ENCODE assay signal across 23 cellular contexts in genomic region chr20:63582382-63583063, GRCh38. TPM values are rescaled to one million over a fixed set of nuclear protein-coding genes. Genes with fewer than 3 reads are reported as not detected.
DNase-seq lines count a peak whose midpoint lies in the region; ATAC-seq, FAIRE-seq and TF ChIP-seq lines count a peak whose summit lies in the region.
"Had no signal": no experiment of that assay in that cellular context is flagged by ENCODE, and none has a peak within 500 bp of the region (broad histone marks: within the 10 kb centered on the region; RNA-seq: fewer than 3 reads in every experiment).

No MANE protein-coding gene starts in this region.

- H3K4me1 ChIP-seq in HepG2 (ENCODE audit: insufficient read depth, low read length) (peaks cover 47% of the 10 kb centered on the region), right lobe of liver (no peaks in the 10 kb centered on the region), thymus (ENCODE audit: control insufficient read depth, insufficient read depth, low read length) (peaks cover under 1% of the 10 kb centered on the region), adrenal gland (replicated peaks in 1 of 2) (no peaks in the 10 kb centered on the region)
- H3K4me1 ChIP-seq: A549 had no signal

- in situ Hi-C loops in HepG2 (cut with HindIII; ENCODE audit: extremely low pct_ligation_motif_present, low pct_unique_long_range_greater_than_20kb), result no loop called here
- in situ Hi-C loops in brain microvascular endothelial cell (cut with HindIII; ENCODE audit: low pct_ligation_motif_present, low sequenced_read_pairs), result loop anchor here (25.0 kb wide), 2 partner anchors 105 to 305 kb away; partner anchors contain the start of genes DNAJC5 and TNFRSF6B

- H3K27me3 ChIP-seq in HepG2 (ENCODE audit: control insufficient read depth in 1 of 2, insufficient read depth in 2 of 2, low read length in 2 of 2) (peaks cover 6 to 36% of the 10 kb centered on the region in 2 experiments; a peak in 3 of 5 replicates), right lobe of liver (no peaks in the 10 kb centered on the region), brain microvascular endothelial cell (replicated peaks) (no peaks in the 10 kb centered on the region), thymus (ENCODE audit: control insufficient read depth, insufficient read depth) (peaks cover 3% of the 10 kb centered on the region), adrenal gland (no peaks in the 10 kb centered on the region)
- H3K27me3 ChIP-seq: BLaER1 had no signal

- H3K4me1 Mint-ChIP-seq in nephron progenitor cell, result peaks cover 26% of the 10 kb centered on the region

- H3K27ac ChIP-seq in HepG2 (ENCODE audit: extremely low read length, insufficient read depth, low read length), result no peak overlapping the region
- H3K27ac ChIP-seq in right lobe of liver, result no peak overlapping the region
- no peak overlapping the region for H3K27ac ChIP-seq in brain microvascular endothelial cell
- peak overlapping the region; percentile 49 for H3K27ac ChIP-seq in thymus (ENCODE audit: low read depth)
- H3K27ac ChIP-seq in adrenal gland, result no peak overlapping the region
- H3K27ac ChIP-seq: A549, BLaER1, HL-60 had no signal

- BruUV-seq in HepG2 (replicated peaks; lab: Mats Ljungman, UMichigan), result no TSS peak

- TF ChIP-seq RAD21 in HepG2 (CRISPR knock-in tag; IDR thresholded peaks at IDR 0.05), result no peak

- intact Hi-C loops in HepG2 (cut with micrococcal nuclease; ENCODE audit: unreplicated experiment) (no loop called here), right lobe of liver (cut with DNase I) (no loop called here), adrenal gland (cut with DNase I) (no loop called here)

- 0 out of 2 replicates have a peak overlapping the region, but pooled peaks have one; percentile 42 for H3K9ac ChIP-seq in HepG2 (ENCODE audit: insufficient read depth, low read depth, low read length)
- H3K9ac ChIP-seq: BLaER1 had no signal

- no peak overlapping the region for H2AFZ ChIP-seq in HepG2 (ENCODE audit: low read length)

- H3K4me3 Mint-ChIP-seq in nephron progenitor cell, result no peak overlapping the region
- H3K4me3 Mint-ChIP-seq: CD8-positive, alpha-beta T cell; H9; IgD-negative memory B cell had no signal

- H3K4me3 ChIP-seq in HepG2 (replicated peaks in 1 of 3; ENCODE audit: insufficient read depth in 1 of 3, low read depth in 2 of 3, low read length in 3 of 3) (peak overlapping the region; percentile 26 to 45 (median 31); a peak in 5 of 6 replicates), right lobe of liver (no peak overlapping the region), brain microvascular endothelial cell (ENCODE audit: low read depth, low read length) (peak overlapping the region; percentile 29), thymus (ENCODE audit: low read length) (no peak overlapping the region), adrenal gland (no peak overlapping the region)
- H3K4me3 ChIP-seq: A549, BLaER1 had no signal

- ATAC-seq in HepG2, result no peak; the same call in 2 of the 3 replicates
- ATAC-seq in right lobe of liver, result no peak
- ATAC-seq in HG03457 (IDR thresholded peaks at IDR 0.05; ENCODE audit: unreplicated experiment), result no peak
- ATAC-seq: A549; CD8-positive, alpha-beta T cell had no signal

- POLR2A ChIA-PET in HepG2 (lab: Yijun Ruan, JAX), result interaction anchor here (1.6 to 3.4 kb wide), 4 partner anchors 9 to 45 kb away, joined by 6 to 19 read pairs (median 8); partner anchors contain the start of genes GMEB2, HELZ2 and PTK6

- peaks cover 13% of the 10 kb centered on the region for H3K27me3 Mint-ChIP-seq in nephron progenitor cell (ENCODE audit: low read depth, poor library complexity)

- CTCF ChIA-PET in HepG2 (lab: Yijun Ruan, JAX; ENCODE audit: low intra/inter-chr PET ratio, low total read pairs), result no interaction called here

- no peak for TF ChIP-seq POLR2A in HepG2 (IDR thresholded peaks at IDR 0.05; ENCODE audit: insufficient read depth in 1 of 2, low read depth in 2 of 2, low read length in 2 of 2)
- TF ChIP-seq POLR2A in right lobe of liver (IDR thresholded peaks at IDR 0.05), result no peak
- TF ChIP-seq POLR2A in adrenal gland (IDR thresholded peaks at IDR 0.05), result no peak

- no peak for DNase-seq in HepG2 (ENCODE audit: low spot score)
- DNase-seq in right lobe of liver, result no peak
- no peak for DNase-seq in brain microvascular endothelial cell
- no peak for DNase-seq in nephron progenitor cell
- DNase-seq in adrenal gland, result no peak
- DNase-seq in cortex of kidney (lab: John Stamatoyannopoulos, UW), result no peak
- DNase-seq: DMS79 treated with DMSO at 0.1 percent for 48 hours, H9, NCI-H1092 treated with DMSO at 0.1 percent for 48 hours, NCI-H1694, NCI-H2081 treated with DMSO at 0.1 percent for 48 hours, NCI-H446 treated with DMSO at 0.1 percent for 48 hours, Right ventricle myocardium superior had no signal

- no peaks in the 10 kb centered on the region for H4K20me1 ChIP-seq in HepG2 (ENCODE audit: insufficient read depth, low read length)

- no peaks in the 10 kb centered on the region for H3K79me2 ChIP-seq in HepG2 (ENCODE audit: insufficient read depth, low read length)

- H3K27ac Mint-ChIP-seq in nephron progenitor cell, result peak overlapping the region; percentile 71
- H3K27ac Mint-ChIP-seq: CD8-positive, alpha-beta T cell; IgD-negative memory B cell had no signal

- no peak for TF ChIP-seq EP300 in HepG2 (IDR thresholded peaks at IDR 0.05; ENCODE audit: low read depth in 2 of 2, low read length in 2 of 2)
- TF ChIP-seq EP300 in HepG2 (CRISPR knock-in tag; IDR thresholded peaks at IDR 0.05; ENCODE audit: borderline replicate concordance), result no peak

- 44% methylated on average over 23 of the region's 23 CpGs for WGBS in HepG2 (ENCODE audit: low lambda C conversion rate)
- 76% methylated on average over 12 of the region's 23 CpGs for WGBS in right lobe of liver (ENCODE audit: insufficient coverage, low coverage, low lambda C conversion rate, missing lambda C conversion rate)
- 94% methylated on average over 23 of the region's 23 CpGs for WGBS in thymus
- WGBS in adrenal gland, 4 donors, result 85 to 92% (median 89%) methylated on average over 23 of the region's 23 CpGs

- H3K36me3 ChIP-seq in HepG2 (replicated peaks in 1 of 2; ENCODE audit: control insufficient read depth in 1 of 2, insufficient read depth in 2 of 2, low read length in 2 of 2) (no peaks in the 10 kb centered on the region), right lobe of liver (no peaks in the 10 kb centered on the region), brain microvascular endothelial cell (replicated peaks) (no peaks in the 10 kb centered on the region), thymus (ENCODE audit: control insufficient read depth, insufficient read depth) (peaks cover 8% of the 10 kb centered on the region), adrenal gland (replicated peaks in 1 of 2) (no peaks in the 10 kb centered on the region)

- H3K9me3 ChIP-seq in HepG2 (ENCODE audit: low read length) (no peaks in the 10 kb centered on the region), right lobe of liver (no peaks in the 10 kb centered on the region), thymus (ENCODE audit: control insufficient read depth) (no peaks in the 10 kb centered on the region), adrenal gland (replicated peaks in 1 of 3) (no peaks in the 10 kb centered on the region)
- H3K9me3 ChIP-seq: A549, BLaER1 had no signal

- peaks cover 5% of the 10 kb centered on the region for H3K36me3 Mint-ChIP-seq in nephron progenitor cell (ENCODE audit: low read depth)
- H3K36me3 Mint-ChIP-seq: CD8-positive, alpha-beta T cell; IgD-negative memory B cell had no signal

- no peak for FAIRE-seq in HepG2 (lab: Jason Lieb, UNC)
- FAIRE-seq: A549, RCC 7860 had no signal

- no peaks in the 10 kb centered on the region for H3K9me3 Mint-ChIP-seq in nephron progenitor cell
- H3K9me3 Mint-ChIP-seq: CD8-positive, alpha-beta T cell; H9; IgD-negative memory B cell had no signal

- TF ChIP-seq CTCF in HepG2 (CRISPR knock-in tag; IDR thresholded peaks at IDR 0.05), result no peak
- TF ChIP-seq CTCF in right lobe of liver (IDR thresholded peaks at IDR 0.05), result no peak
- TF ChIP-seq CTCF in brain microvascular endothelial cell (IDR thresholded peaks at IDR 0.05; ENCODE audit: low read depth, low read length, missing control alignments), result no peak
- no peak for TF ChIP-seq CTCF in nephron progenitor cell (IDR thresholded peaks at IDR 0.05)
- TF ChIP-seq CTCF in adrenal gland (IDR thresholded peaks at IDR 0.05), result no peak

- peak overlapping the region; percentile 80 for H3K4me2 ChIP-seq in HepG2 (ENCODE audit: low read depth, low read length)
- H3K4me2 ChIP-seq: A549, BLaER1 had no signal

RNA-seq across cellular contexts. Expression of gene HELZ2, which starts 8.5 kb away (rescaled TPM):
- 8.4 and 10.1 TPM in 2 replicates for total RNA-seq in HepG2 (2016; rRNA removed; fragmentation: Illumina TruSeq; extraction: Trizol)
- total RNA-seq in HepG2 (2016; cell fraction: cytosol; rRNA removed; fragmentation: Illumina TruSeq; extraction: Trizol; ENCODE audit: low read depth), result 1.7 and 2.1 TPM in 2 replicates
- total RNA-seq in HepG2 (2016; cell fraction: insoluble cytoplasmic fraction; rRNA removed; fragmentation: Illumina TruSeq; extraction: Trizol), result 6.8 and 10.0 TPM in 2 replicates
- 2.8 and 4.3 TPM in 2 replicates for total RNA-seq in HepG2 (2016; cell fraction: membrane; rRNA removed; fragmentation: Illumina TruSeq; extraction: Trizol)
- 12.8 and 18.4 TPM in 2 replicates for total RNA-seq in HepG2 (2016; cell fraction: nucleus; rRNA removed; fragmentation: Illumina TruSeq; extraction: Trizol)
- polyA plus RNA-seq in HepG2 (2011; rRNA removed), result 9.6 and 16.1 TPM in 2 replicates
- 4.5 and 6.0 TPM in 2 replicates for polyA plus RNA-seq in HepG2 (2011; cell fraction: cytosol; rRNA removed)
- 39.6 and 48.2 TPM in 2 replicates for polyA plus RNA-seq in HepG2 (2011; cell fraction: nucleus; rRNA removed)
- 12.3 and 14.4 TPM in 2 replicates for polyA plus RNA-seq in HepG2 (2012)
- polyA plus RNA-seq in HepG2 (2016; cell fraction: cytosol; fragmentation: Illumina TruSeq; extraction: Trizol; ENCODE audit: low read depth), result 0.26 and 0.46 TPM in 2 replicates
- polyA plus RNA-seq in HepG2 (2016; cell fraction: insoluble cytoplasmic fraction; fragmentation: Illumina TruSeq; extraction: Trizol; ENCODE audit: low read depth), result 5.2 and 6.9 TPM in 2 replicates
- polyA plus RNA-seq in HepG2 (2016; cell fraction: membrane; fragmentation: Illumina TruSeq; extraction: Trizol; ENCODE audit: low read depth), result 0.43 and 0.84 TPM in 2 replicates
- 17.4 and 18.8 TPM in 2 replicates for polyA plus RNA-seq in HepG2 (2016; cell fraction: nucleus; fragmentation: Illumina TruSeq; extraction: Trizol; ENCODE audit: insufficient read depth, low read depth)
- polyA minus RNA-seq in HepG2 (2011; rRNA and poly(A)+ RNA removed; ENCODE audit: low replicate concordance), result 33.2 and 74.9 TPM in 2 replicates
- polyA minus RNA-seq in HepG2 (2011; cell fraction: cytosol; rRNA and poly(A)+ RNA removed), result 41.7 and 42.0 TPM in 2 replicates
- polyA minus RNA-seq in HepG2 (2011; cell fraction: nucleus; rRNA and poly(A)+ RNA removed), result 35.3 and 47.0 TPM in 2 replicates
- total RNA-seq in right lobe of liver, result 10 to 100 TPM; 14.8 to 30.3 (median 24.1) TPM
- polyA plus RNA-seq in thymus, result 13.9 TPM
- total RNA-seq in adrenal gland, result 10 to 100 TPM; 17.5 to 54.4 (median 33.2) TPM
- 10 to 100 TPM in 1 of 3 donors, 1 to 10 TPM in 2; 4.0 to 18.7 (median 4.3) TPM for polyA plus RNA-seq in adrenal gland

RNA-seq across cellular contexts. Expression of gene FNDC11, which starts 28.6 kb away (rescaled TPM):
- total RNA-seq in HepG2 (2016; rRNA removed; fragmentation: Illumina TruSeq; extraction: Trizol) (not detected in 2 replicates), right lobe of liver (not detected), adrenal gland (under 1 TPM in 5 of 8 donors, not detected in 3; 0.25 to 0.83 (median 0.42) TPM)
- not detected in 2 replicates for total RNA-seq in HepG2 (2016; cell fraction: cytosol; rRNA removed; fragmentation: Illumina TruSeq; extraction: Trizol; ENCODE audit: low read depth)
- total RNA-seq in HepG2 (2016; cell fraction: insoluble cytoplasmic fraction; rRNA removed; fragmentation: Illumina TruSeq; extraction: Trizol), result not detected in 2 replicates
- total RNA-seq in HepG2 (2016; cell fraction: membrane; rRNA removed; fragmentation: Illumina TruSeq; extraction: Trizol), result not detected in 2 replicates
- total RNA-seq in HepG2 (2016; cell fraction: nucleus; rRNA removed; fragmentation: Illumina TruSeq; extraction: Trizol), result not detected in 2 replicates
- polyA plus RNA-seq in HepG2 (2011; rRNA removed) (0.07 and 0.13 TPM in 2 replicates), thymus (1.2 TPM), adrenal gland (under 1 TPM in 2 of 3 donors, not detected in 1; 0.20 to 0.64 TPM)
- polyA plus RNA-seq in HepG2 (2011; cell fraction: cytosol; rRNA removed), result 0.19 and 0.23 TPM in 2 replicates
- polyA plus RNA-seq in HepG2 (2011; cell fraction: nucleus; rRNA removed), result 0.45 and 0.48 TPM in 2 replicates
- 0.05 TPM in 1 of 2 replicates, not detected in the other for polyA plus RNA-seq in HepG2 (2012)
- polyA plus RNA-seq in HepG2 (2016; cell fraction: cytosol; fragmentation: Illumina TruSeq; extraction: Trizol; ENCODE audit: low read depth), result not detected in 2 replicates
- not detected in 2 replicates for polyA plus RNA-seq in HepG2 (2016; cell fraction: insoluble cytoplasmic fraction; fragmentation: Illumina TruSeq; extraction: Trizol; ENCODE audit: low read depth)
- not detected in 2 replicates for polyA plus RNA-seq in HepG2 (2016; cell fraction: membrane; fragmentation: Illumina TruSeq; extraction: Trizol; ENCODE audit: low read depth)
- polyA plus RNA-seq in HepG2 (2016; cell fraction: nucleus; fragmentation: Illumina TruSeq; extraction: Trizol; ENCODE audit: insufficient read depth, low read depth), result not detected in 2 replicates
- polyA minus RNA-seq in HepG2 (2011; rRNA and poly(A)+ RNA removed; ENCODE audit: low replicate concordance), result 0.10 and 0.84 TPM in 2 replicates
- not detected in 2 replicates for polyA minus RNA-seq in HepG2 (2011; cell fraction: cytosol; rRNA and poly(A)+ RNA removed)
- not detected in 2 replicates for polyA minus RNA-seq in HepG2 (2011; cell fraction: nucleus; rRNA and poly(A)+ RNA removed)
- total RNA-seq: HT1080 had no signal

RNA-seq across cellular contexts. Expression of gene SRMS, which starts 35.0 kb away (rescaled TPM):
- total RNA-seq in HepG2 (2016; rRNA removed; fragmentation: Illumina TruSeq; extraction: Trizol) (not detected in 2 replicates), right lobe of liver (not detected), adrenal gland (not detected)
- total RNA-seq in HepG2 (2016; cell fraction: cytosol; rRNA removed; fragmentation: Illumina TruSeq; extraction: Trizol; ENCODE audit: low read depth), result not detected in 2 replicates
- total RNA-seq in HepG2 (2016; cell fraction: insoluble cytoplasmic fraction; rRNA removed; fragmentation: Illumina TruSeq; extraction: Trizol), result not detected in 2 replicates
- total RNA-seq in HepG2 (2016; cell fraction: membrane; rRNA removed; fragmentation: Illumina TruSeq; extraction: Trizol), result not detected in 2 replicates
- not detected in 2 replicates for total RNA-seq in HepG2 (2016; cell fraction: nucleus; rRNA removed; fragmentation: Illumina TruSeq; extraction: Trizol)
- polyA plus RNA-seq in HepG2 (2011; rRNA removed) (0.09 TPM in 1 of 2 replicates, not detected in the other), thymus (0.05 TPM), adrenal gland (not detected)
- polyA plus RNA-seq in HepG2 (2011; cell fraction: cytosol; rRNA removed), result not detected in 2 replicates
- polyA plus RNA-seq in HepG2 (2011; cell fraction: nucleus; rRNA removed), result 0.10 and 0.37 TPM in 2 replicates
- 0.17 TPM in 1 of 2 replicates, not detected in the other for polyA plus RNA-seq in HepG2 (2012)
- not detected in 2 replicates for polyA plus RNA-seq in HepG2 (2016; cell fraction: cytosol; fragmentation: Illumina TruSeq; extraction: Trizol; ENCODE audit: low read depth)
- polyA plus RNA-seq in HepG2 (2016; cell fraction: insoluble cytoplasmic fraction; fragmentation: Illumina TruSeq; extraction: Trizol; ENCODE audit: low read depth), result not detected in 2 replicates
- not detected in 2 replicates for polyA plus RNA-seq in HepG2 (2016; cell fraction: membrane; fragmentation: Illumina TruSeq; extraction: Trizol; ENCODE audit: low read depth)
- not detected in 2 replicates for polyA plus RNA-seq in HepG2 (2016; cell fraction: nucleus; fragmentation: Illumina TruSeq; extraction: Trizol; ENCODE audit: insufficient read depth, low read depth)
- 0.28 TPM in 1 of 2 replicates, not detected in the other for polyA minus RNA-seq in HepG2 (2011; rRNA and poly(A)+ RNA removed; ENCODE audit: low replicate concordance)
- not detected in 2 replicates for polyA minus RNA-seq in HepG2 (2011; cell fraction: cytosol; rRNA and poly(A)+ RNA removed)
- polyA minus RNA-seq in HepG2 (2011; cell fraction: nucleus; rRNA and poly(A)+ RNA removed), result not detected in 2 replicates
- total RNA-seq: CD8-positive, alpha-beta T cell; HT1080; LHCN-M2; Right ventricle myocardium superior had no signal
- polyA plus RNA-seq: A549 had no signal

RNA-seq across cellular contexts. Expression of gene GMEB2, which starts 44.4 kb away (rescaled TPM):
- total RNA-seq in HepG2 (2016; rRNA removed; fragmentation: Illumina TruSeq; extraction: Trizol) (11.6 and 12.4 TPM in 2 replicates), right lobe of liver (1 to 10 TPM; 3.2 to 7.0 (median 5.1) TPM), adrenal gland (10 to 100 TPM in 6 of 8 donors, 1 to 10 TPM in 2; 8.8 to 18.2 (median 12.5) TPM)
- 2.2 and 2.3 TPM in 2 replicates for total RNA-seq in HepG2 (2016; cell fraction: cytosol; rRNA removed; fragmentation: Illumina TruSeq; extraction: Trizol; ENCODE audit: low read depth)
- 9.6 and 12.4 TPM in 2 replicates for total RNA-seq in HepG2 (2016; cell fraction: insoluble cytoplasmic fraction; rRNA removed; fragmentation: Illumina TruSeq; extraction: Trizol)
- total RNA-seq in HepG2 (2016; cell fraction: membrane; rRNA removed; fragmentation: Illumina TruSeq; extraction: Trizol), result 6.9 and 7.8 TPM in 2 replicates
- total RNA-seq in HepG2 (2016; cell fraction: nucleus; rRNA removed; fragmentation: Illumina TruSeq; extraction: Trizol), result 7.8 and 10.3 TPM in 2 replicates
- polyA plus RNA-seq in HepG2 (2011; rRNA removed) (10.6 and 11.5 TPM in 2 replicates), thymus (16.3 TPM), adrenal gland (10 to 100 TPM in 2 of 3 donors, 1 to 10 TPM in 1; 4.2 to 13.9 (median 13.6) TPM)
- 8.5 and 9.9 TPM in 2 replicates for polyA plus RNA-seq in HepG2 (2011; cell fraction: cytosol; rRNA removed)
- polyA plus RNA-seq in HepG2 (2011; cell fraction: nucleus; rRNA removed), result 20.2 and 24.4 TPM in 2 replicates
- polyA plus RNA-seq in HepG2 (2012), result 6.9 and 8.7 TPM in 2 replicates
- polyA plus RNA-seq in HepG2 (2016; cell fraction: cytosol; fragmentation: Illumina TruSeq; extraction: Trizol; ENCODE audit: low read depth), result 1.5 TPM in 2 replicates
- polyA plus RNA-seq in HepG2 (2016; cell fraction: insoluble cytoplasmic fraction; fragmentation: Illumina TruSeq; extraction: Trizol; ENCODE audit: low read depth), result 9.6 and 12.8 TPM in 2 replicates
- 3.9 and 4.4 TPM in 2 replicates for polyA plus RNA-seq in HepG2 (2016; cell fraction: membrane; fragmentation: Illumina TruSeq; extraction: Trizol; ENCODE audit: low read depth)
- 17.0 TPM in 2 replicates for polyA plus RNA-seq in HepG2 (2016; cell fraction: nucleus; fragmentation: Illumina TruSeq; extraction: Trizol; ENCODE audit: insufficient read depth, low read depth)
- 9.4 and 15.1 TPM in 2 replicates for polyA minus RNA-seq in HepG2 (2011; rRNA and poly(A)+ RNA removed; ENCODE audit: low replicate concordance)
- 6.5 and 6.7 TPM in 2 replicates for polyA minus RNA-seq in HepG2 (2011; cell fraction: cytosol; rRNA and poly(A)+ RNA removed)
- 5.6 and 6.2 TPM in 2 replicates for polyA minus RNA-seq in HepG2 (2011; cell fraction: nucleus; rRNA and poly(A)+ RNA removed)

RNA-seq across cellular contexts. Expression of gene PTK6, which starts 45.3 kb away (rescaled TPM):
- not detected in 2 replicates for total RNA-seq in HepG2 (2016; rRNA removed; fragmentation: Illumina TruSeq; extraction: Trizol)
- total RNA-seq in HepG2 (2016; cell fraction: cytosol; rRNA removed; fragmentation: Illumina TruSeq; extraction: Trizol; ENCODE audit: low read depth), result not detected in 2 replicates
- not detected in 2 replicates for total RNA-seq in HepG2 (2016; cell fraction: insoluble cytoplasmic fraction; rRNA removed; fragmentation: Illumina TruSeq; extraction: Trizol)
- total RNA-seq in HepG2 (2016; cell fraction: membrane; rRNA removed; fragmentation: Illumina TruSeq; extraction: Trizol), result not detected in 2 replicates
- not detected in 2 replicates for total RNA-seq in HepG2 (2016; cell fraction: nucleus; rRNA removed; fragmentation: Illumina TruSeq; extraction: Trizol)
- polyA plus RNA-seq in HepG2 (2011; rRNA removed), result 0.07 and 0.08 TPM in 2 replicates
- 0.05 and 0.08 TPM in 2 replicates for polyA plus RNA-seq in HepG2 (2011; cell fraction: cytosol; rRNA removed)
- polyA plus RNA-seq in HepG2 (2011; cell fraction: nucleus; rRNA removed), result 0.27 and 0.42 TPM in 2 replicates
- 0.09 and 0.11 TPM in 2 replicates for polyA plus RNA-seq in HepG2 (2012)
- not detected in 2 replicates for polyA plus RNA-seq in HepG2 (2016; cell fraction: cytosol; fragmentation: Illumina TruSeq; extraction: Trizol; ENCODE audit: low read depth)
- polyA plus RNA-seq in HepG2 (2016; cell fraction: insoluble cytoplasmic fraction; fragmentation: Illumina TruSeq; extraction: Trizol; ENCODE audit: low read depth), result not detected in 2 replicates
- polyA plus RNA-seq in HepG2 (2016; cell fraction: membrane; fragmentation: Illumina TruSeq; extraction: Trizol; ENCODE audit: low read depth), result not detected in 2 replicates
- not detected in 2 replicates for polyA plus RNA-seq in HepG2 (2016; cell fraction: nucleus; fragmentation: Illumina TruSeq; extraction: Trizol; ENCODE audit: insufficient read depth, low read depth)
- 0.18 and 9.4 TPM in 2 replicates for polyA minus RNA-seq in HepG2 (2011; rRNA and poly(A)+ RNA removed; ENCODE audit: low replicate concordance)
- not detected in 2 replicates for polyA minus RNA-seq in HepG2 (2011; cell fraction: cytosol; rRNA and poly(A)+ RNA removed)
- polyA minus RNA-seq in HepG2 (2011; cell fraction: nucleus; rRNA and poly(A)+ RNA removed), result 0.12 and 0.13 TPM in 2 replicates
- 10 to 100 TPM in 1 of 6 experiments, 1 to 10 TPM in 3, under 1 TPM in 2; 0.78 to 11.0 (median 3.6) TPM for total RNA-seq in right lobe of liver
- 2.7 TPM for polyA plus RNA-seq in thymus
- total RNA-seq in adrenal gland, result under 1 TPM in 5 of 8 donors, not detected in 3; 0.19 to 0.41 (median 0.36) TPM
- polyA plus RNA-seq in adrenal gland, result under 1 TPM in 2 of 3 donors, not detected in 1; 0.27 to 0.72 TPM
- total RNA-seq: HT1080 had no signal

Comparison
In these comparisons a context has a peak if more than half of its experiments do, and no peak if none do; other contexts are left out.
1. H3K4me3 ChIP-seq: peak in HepG2 (3 of 3) and brain microvascular endothelial cell (single experiment); none in right lobe of liver (0 of 3), thymus (single experiment) and adrenal gland (0 of 4).